Comparison of ENCODE assay signal across 15 cellular contexts in genomic region chr3:71046791-71047190, GRCh38.
DNase-seq lines count a peak whose midpoint lies in the region; ATAC-seq and TF ChIP-seq lines count a peak whose summit lies in the region.
"Had no signal": no experiment of that assay in that cellular context is flagged by ENCODE, and none has a peak within 500 bp of the region (broad histone marks: within the 10 kb centered on the region; RNA-seq: fewer than 3 reads in every experiment).

No MANE protein-coding gene starts in this region.

- no peak for TF ChIP-seq CTCF in mesothelial cell of epicardium (IDR thresholded peaks at IDR 0.05; ENCODE audit: unreplicated experiment)
- no peak for TF ChIP-seq CTCF in smooth muscle cell (IDR thresholded peaks at IDR 0.05; ENCODE audit: borderline replicate concordance, insufficient read depth, poor library complexity, severe bottlenecking)

- H3K36me3 ChIP-seq in subcutaneous abdominal adipose tissue (ENCODE audit: control insufficient read depth in 5 of 5, insufficient read depth in 5 of 5, low read length in 5 of 5) (peaks cover 30 to 59% (median 52%) of the 10 kb centered on the region in 5 donors), smooth muscle cell (ENCODE audit: low read depth) (peaks cover 5% of the 10 kb centered on the region)

- H3K27ac ChIP-seq in caudate nucleus (ENCODE audit: low read depth, low read length) (peak overlapping the region; percentile 30), subcutaneous abdominal adipose tissue (ENCODE audit: low read depth, low read length) (peak overlapping the region; percentile 54), smooth muscle cell (ENCODE audit: low read depth) (no peak overlapping the region)

- peaks cover 81% of the 10 kb centered on the region for H3K4me1 Mint-ChIP-seq in activated naive CD4-positive, alpha-beta T cell treated with anti-CD3 and anti-CD28 coated beads, Interleukin-2, amount 10 ng/mL, durations not matched to agents 7 days and 5 days
- H3K4me1 Mint-ChIP-seq in mesothelial cell of epicardium = peaks cover 58% of the 10 kb centered on the region

- H3K9me3 ChIP-seq in subcutaneous abdominal adipose tissue (ENCODE audit: control insufficient read depth in 5 of 5, low read length in 5 of 5) (no peaks in the 10 kb centered on the region), smooth muscle cell (replicated peaks; ENCODE audit: low read depth) (no peaks in the 10 kb centered on the region)

- WGBS in smooth muscle cell (ENCODE audit: low lambda C conversion rate) = 82% methylated on average over 3 of the region's 3 CpGs

- H3K27ac Mint-ChIP-seq in activated naive CD4-positive, alpha-beta T cell treated with anti-CD3 and anti-CD28 coated beads, Interleukin-2, amount 10 ng/mL, durations not matched to agents 7 days and 5 days = peak overlapping the region; percentile 51
- peak overlapping the region; percentile 62 for H3K27ac Mint-ChIP-seq in mesothelial cell of epicardium

- peaks cover 4 to 60% (median 23%) of the 10 kb centered on the region in 5 donors for H3K4me1 ChIP-seq in subcutaneous abdominal adipose tissue (ENCODE audit: control insufficient read depth in 5 of 5, insufficient read depth in 5 of 5, low read length in 5 of 5)
- H3K4me1 ChIP-seq in smooth muscle cell (ENCODE audit: low read depth) = peaks cover 27% of the 10 kb centered on the region

- H3K4me2 ChIP-seq in smooth muscle cell = no peak overlapping the region

- no peaks in the 10 kb centered on the region for H3K27me3 Mint-ChIP-seq in activated naive CD4-positive, alpha-beta T cell treated with anti-CD3 and anti-CD28 coated beads, Interleukin-2, amount 10 ng/mL, durations not matched to agents 7 days and 5 days
- no peaks in the 10 kb centered on the region for H3K27me3 Mint-ChIP-seq in mesothelial cell of epicardium (ENCODE audit: low read depth)

- peaks cover 88% of the 10 kb centered on the region for H3K36me3 Mint-ChIP-seq in activated naive CD4-positive, alpha-beta T cell treated with anti-CD3 and anti-CD28 coated beads, Interleukin-2, amount 10 ng/mL, durations not matched to agents 7 days and 5 days
- peaks cover 33% of the 10 kb centered on the region for H3K36me3 Mint-ChIP-seq in mesothelial cell of epicardium

- ATAC-seq in GM21723 (IDR thresholded peaks at IDR 0.05; ENCODE audit: unreplicated experiment) (no peak), HG02610 (IDR thresholded peaks at IDR 0.05; ENCODE audit: unreplicated experiment) (no peak)

- no peak for DNase-seq in activated naive CD4-positive, alpha-beta T cell treated with anti-CD3 and anti-CD28 coated beads, Interleukin-2, amount 10 ng/mL, durations not matched to agents 7 days and 5 days
- DNase-seq in activated naive CD4-positive, alpha-beta T cell treated with Interleukin-2 at 50 U/mL for 16 hours = no peak
- DNase-seq in caudate nucleus (lab: John Stamatoyannopoulos, UW) (no peak), mesothelial cell of epicardium (ENCODE audit: low spot score in 2 of 2, unreplicated experiment in 2 of 2) (no peak), smooth muscle cell (lab: John Stamatoyannopoulos, UW; ENCODE audit: unreplicated experiment) (no peak)
- DNase-seq: activated CD4-positive, CD25-positive, alpha-beta regulatory T cell treated with anti-CD3 and anti-CD28 coated beads, Interleukin-2, amount 50 U/mL, for 72 hours; activated T-cell treated with anti-CD3 and anti-CD28 coated beads, Interleukin-2, amount 50 U/mL, for 48 hours; Calu3; GF-D8; KG1; NCI-H1436 treated with DMSO at 0.1 percent for 48 hours; SW 1271 had no signal

- H3K4me3 ChIP-seq in subcutaneous abdominal adipose tissue (ENCODE audit: low read depth in 1 of 5, low read length in 5 of 5) = no peak overlapping the region
- H3K4me3 ChIP-seq in smooth muscle cell = no peak overlapping the region

- H3K9ac ChIP-seq in subcutaneous abdominal adipose tissue (ENCODE audit: low read length in 5 of 5) = no peak overlapping the region
- no peak overlapping the region for H3K9ac ChIP-seq in smooth muscle cell (ENCODE audit: low read depth)

- H3K4me3 Mint-ChIP-seq in activated naive CD4-positive, alpha-beta T cell treated with anti-CD3 and anti-CD28 coated beads, Interleukin-2, amount 10 ng/mL, durations not matched to agents 7 days and 5 days = no peak overlapping the region
- H3K4me3 Mint-ChIP-seq in mesothelial cell of epicardium = no peak overlapping the region

- H2AFZ ChIP-seq in smooth muscle cell (ENCODE audit: low read depth) = no peak overlapping the region

- H3F3A ChIP-seq in smooth muscle cell (ENCODE audit: low read depth) = peaks cover 10% of the 10 kb centered on the region

- peaks cover 68% of the 10 kb centered on the region for H4K20me1 ChIP-seq in smooth muscle cell (ENCODE audit: low read depth)

- H3K27me3 ChIP-seq in subcutaneous abdominal adipose tissue (ENCODE audit: control insufficient read depth in 5 of 5, insufficient read depth in 4 of 5, low read length in 5 of 5) (no peaks in the 10 kb centered on the region), smooth muscle cell (ENCODE audit: low read depth) (no peaks in the 10 kb centered on the region)

- CTCF ChIA-PET in activated naive CD4-positive, alpha-beta T cell treated with anti-CD3 and anti-CD28 coated beads, Interleukin-2, amount 10 ng/mL, durations not matched to agents 7 days and 5 days (lab: Charles Lee) = interaction anchor here (1.0 kb wide), 1 partner anchor 14 kb away, joined by 3 read pairs; no protein-coding TSS in a partner anchor

- no peaks in the 10 kb centered on the region for H3K9me3 Mint-ChIP-seq in activated naive CD4-positive, alpha-beta T cell treated with anti-CD3 and anti-CD28 coated beads, Interleukin-2, amount 10 ng/mL, durations not matched to agents 7 days and 5 days
- no peaks in the 10 kb centered on the region for H3K9me3 Mint-ChIP-seq in mesothelial cell of epicardium

- H3K79me2 ChIP-seq in smooth muscle cell (ENCODE audit: low read depth) = no peaks in the 10 kb centered on the region
